ENCODE assay signal across 1 cellular context in the genomic region with DNA sequence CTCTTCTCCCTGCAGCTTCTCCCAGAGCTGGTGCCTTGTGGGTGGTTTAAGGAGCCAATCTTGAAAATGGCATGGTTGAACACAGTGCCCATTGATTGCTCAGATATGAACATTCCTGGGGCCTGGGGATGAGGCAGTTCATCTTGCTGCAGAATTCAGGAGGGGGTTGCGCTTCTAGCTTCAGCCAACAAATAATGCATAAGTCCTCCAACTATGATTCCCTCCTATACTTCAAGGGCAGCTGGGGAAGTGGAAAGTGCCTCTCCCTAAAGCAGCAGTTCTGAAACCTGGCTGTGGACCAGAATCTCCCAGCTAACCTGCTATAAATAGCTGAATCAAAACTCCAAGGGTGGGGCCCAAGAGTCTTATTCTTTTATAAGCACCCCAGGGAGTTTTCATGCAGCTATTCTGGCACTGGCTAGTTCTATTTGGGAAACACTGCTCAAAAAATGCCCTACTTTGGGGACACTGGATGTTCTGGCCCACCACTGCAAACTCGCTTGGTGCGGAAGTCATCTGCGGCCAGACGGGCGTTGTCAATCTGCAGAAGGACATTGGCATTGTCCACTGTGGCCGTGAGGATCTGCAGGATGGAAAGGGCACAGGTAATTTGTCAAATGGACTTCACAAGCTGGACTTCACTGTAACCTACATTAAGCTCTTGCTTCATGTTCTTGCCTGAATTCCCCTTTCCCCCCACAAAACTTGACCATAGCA.
TF ChIP-seq lines count a peak whose summit lies in the region.

No MANE protein-coding gene starts in this region.

TF ChIP-seq in HCT116, 20 proteins besides CTCF, POLR2A, EP300 and RAD21:
- TF ChIP-seq SIN3A (IDR thresholded peaks at IDR 0.05; ENCODE audit: low read depth) = no peak
- no peak for TF ChIP-seq EZH2phosphoT487 (IDR thresholded peaks at IDR 0.05; ENCODE audit: borderline replicate concordance)
